Comparison of ENCODE assay signal across 1 cellular context in genomic region chr1:29032839-29033238, GRCh38.
TF ChIP-seq lines count a peak whose summit lies in the region.

No MANE protein-coding gene starts in this region.

TF ChIP-seq in K562, 482 proteins besides CTCF, POLR2A, EP300 and RAD21 (continued from another document and continues in another):
- TF ChIP-seq ZNF76 (CRISPR knock-in tag; IDR thresholded peaks at IDR 0.05; ENCODE audit: borderline replicate concordance), result no peak
- no peak for TF ChIP-seq CBX8 (IDR thresholded peaks at IDR 0.05; ENCODE audit: borderline replicate concordance, extremely low read depth, low read depth, low read length, poor library complexity, severe bottlenecking)
- no peak for TF ChIP-seq HDAC8 (tag; IDR thresholded peaks at IDR 0.05)
- no peak for TF ChIP-seq ID3 (CRISPR knock-in tag; IDR thresholded peaks at IDR 0.05)
- peak; percentile 34; the same call in 1 of the 2 replicates for TF ChIP-seq ID3 (tag; IDR thresholded peaks at IDR 0.05)
- no peak for TF ChIP-seq BRF2 (IDR thresholded peaks at IDR 0.05; ENCODE audit: borderline replicate concordance, insufficient read depth, insufficient read length)
- TF ChIP-seq SREBF1 (IDR thresholded peaks at IDR 0.05; ENCODE audit: borderline replicate concordance, low read depth, low read length), result no peak
- TF ChIP-seq NCOR1 (IDR thresholded peaks at IDR 0.05), result peak; percentile 93
- TF ChIP-seq MAZ (CRISPR knock-in tag; conservative IDR thresholded peaks at IDR 0.05 in 1 of 2, IDR thresholded peaks at IDR 0.05 in 1 of 2), result 0 out of 4 replicates have a peak, but pooled peaks of 1 of the 2 experiments have one; percentile 54
- no peak for TF ChIP-seq TEAD2 (tag; IDR thresholded peaks at IDR 0.05)
- no peak for TF ChIP-seq PHB (CRISPR knock-in tag; IDR thresholded peaks at IDR 0.05)
- TF ChIP-seq ZBTB9 (CRISPR knock-in tag; IDR thresholded peaks at IDR 0.05), result no peak
- peak; percentile 78 for TF ChIP-seq HDAC3 (IDR thresholded peaks at IDR 0.05; ENCODE audit: borderline replicate concordance, partially characterized antibody)
- no peak for TF ChIP-seq RBM17 (IDR thresholded peaks at IDR 0.05; ENCODE audit: borderline replicate concordance, low read depth, low read length)
- TF ChIP-seq ZNF24 (IDR thresholded peaks at IDR 0.05), result no peak
- no peak for TF ChIP-seq ZBED1 (IDR thresholded peaks at IDR 0.05)
- no peak for TF ChIP-seq MYBL2 (IDR thresholded peaks at IDR 0.05; ENCODE audit: low read depth)
- no peak for TF ChIP-seq MYBL2 (CRISPR knock-in tag; IDR thresholded peaks at IDR 0.05; ENCODE audit: borderline replicate concordance)
- TF ChIP-seq IFI16 (CRISPR knock-in tag; IDR thresholded peaks at IDR 0.05), result no peak
- TF ChIP-seq ZNF668 (CRISPR knock-in tag; IDR thresholded peaks at IDR 0.05), result no peak
- TF ChIP-seq ARID3B (CRISPR knock-in tag; IDR thresholded peaks at IDR 0.05; ENCODE audit: borderline replicate concordance), result no peak
- peak; percentile 93 for TF ChIP-seq SMAD4 (CRISPR knock-in tag; conservative IDR thresholded peaks at IDR 0.05)
- TF ChIP-seq SUPT5H (IDR thresholded peaks at IDR 0.05), result no peak
- peak; percentile 75; the same call in 1 of the 2 replicates for TF ChIP-seq ESRRA (IDR thresholded peaks at IDR 0.05; ENCODE audit: borderline replicate concordance, low read depth)
- no peak for TF ChIP-seq ZBTB26 (CRISPR knock-in tag; IDR thresholded peaks at IDR 0.05)
- TF ChIP-seq ELK1 (CRISPR knock-in tag; IDR thresholded peaks at IDR 0.05), result no peak
- TF ChIP-seq TEAD4 (IDR thresholded peaks at IDR 0.05; ENCODE audit: low read length), result peak; percentile 96
- TF ChIP-seq TEAD4 (CRISPR knock-in tag; IDR thresholded peaks at IDR 0.05; ENCODE audit: borderline replicate concordance), result no peak
- TF ChIP-seq TEAD1 (CRISPR knock-in tag; IDR thresholded peaks at IDR 0.05), result 0 out of 4 replicates have a peak, but pooled peaks of 1 of the 2 experiments have one; percentile 38
- peak; percentile 58; the same call in 1 of the 2 replicates for TF ChIP-seq VEZF1 (CRISPR knock-in tag; IDR thresholded peaks at IDR 0.05)
- no peak for TF ChIP-seq NCOA4 (IDR thresholded peaks at IDR 0.05; ENCODE audit: partially characterized antibody)
- peak; percentile 61; the same call in 1 of the 2 replicates for TF ChIP-seq ZNF644 (tag; IDR thresholded peaks at IDR 0.05; ENCODE audit: low read depth)
- no peak for TF ChIP-seq ZBTB49 (CRISPR knock-in tag; IDR thresholded peaks at IDR 0.05; ENCODE audit: borderline replicate concordance)
- TF ChIP-seq CBFA2T3 (IDR thresholded peaks at IDR 0.05), result peak; percentile 95
- no peak for TF ChIP-seq PBX2 (CRISPR knock-in tag; IDR thresholded peaks at IDR 0.05; ENCODE audit: low read depth)
- TF ChIP-seq PBX2 (tag; conservative IDR thresholded peaks at IDR 0.05; ENCODE audit: low read depth), result peak; percentile 71
- TF ChIP-seq GTF3C2 (IDR thresholded peaks at IDR 0.05; ENCODE audit: borderline replicate concordance, extremely low read depth, insufficient read length), result no peak
- no peak for TF ChIP-seq RBFOX2 (IDR thresholded peaks at IDR 0.05; ENCODE audit: low read depth, low read length)
- TF ChIP-seq E2F5 (CRISPR knock-in tag; IDR thresholded peaks at IDR 0.05), result no peak
